In the genomic region with DNA sequence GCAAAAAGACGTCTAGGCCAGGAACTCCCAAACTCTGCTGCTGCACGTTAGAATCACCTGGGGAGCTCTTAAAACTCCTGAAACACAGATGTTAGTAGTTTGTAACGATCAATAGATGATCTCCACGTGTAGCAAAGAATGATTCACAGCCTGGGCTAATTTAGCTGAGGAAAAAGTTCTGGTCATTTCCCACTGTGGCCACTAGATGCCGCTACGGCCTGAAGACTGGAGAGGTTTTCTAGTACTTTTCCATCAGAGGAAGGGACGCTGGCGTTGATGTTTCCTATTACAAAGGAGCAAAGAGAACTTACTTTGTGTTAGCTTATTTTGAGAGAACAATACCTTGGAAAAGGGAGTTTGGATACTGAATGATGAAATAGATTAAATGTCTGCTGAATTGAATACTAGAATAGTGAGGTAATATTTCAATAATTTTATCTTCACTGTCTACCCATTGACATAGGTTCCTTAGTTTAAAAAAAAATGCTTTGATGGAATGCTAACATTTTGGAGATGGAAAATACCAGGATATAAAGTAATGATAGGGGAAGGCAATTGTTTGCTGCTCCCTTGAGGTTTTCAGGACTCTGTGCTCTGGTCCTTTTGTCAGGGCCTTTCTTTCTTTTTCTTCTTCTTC, we compare ENCODE assay signal across 8 cellular contexts.
DNase-seq lines count a peak whose midpoint lies in the region; ATAC-seq and TF ChIP-seq lines count a peak whose summit lies in the region.

No MANE protein-coding gene starts in this region.

- no peaks in the 10 kb centered on the region for H3K9me3 Mint-ChIP-seq in activated T-helper 17 cell treated with anti-CD3 and anti-CD28 coated beads, Interleukin-2, amount 50 U/mL, for 72 hours

- ATAC-seq in activated T-helper 17 cell treated with anti-CD3 and anti-CD28 coated beads, Interleukin-2, amount 50 U/mL, for 72 hours (replicated peaks): peak; percentile 64

- peaks cover 0 to 7% (median 2%) of the 10 kb centered on the region in 4 donors for H3K4me1 ChIP-seq in tibial artery

- H3K27me3 Mint-ChIP-seq in activated T-helper 17 cell treated with anti-CD3 and anti-CD28 coated beads, Interleukin-2, amount 50 U/mL, for 72 hours: peaks cover 16% of the 10 kb centered on the region

- H3K9me3 ChIP-seq in MG63 (no peaks in the 10 kb centered on the region), tibial artery (no peaks in the 10 kb centered on the region)

- TF ChIP-seq CTCF in foreskin fibroblast (IDR thresholded peaks at IDR 0.05; ENCODE audit: low read depth, low read length): peak; percentile 75
- peak; percentile 87 for TF ChIP-seq CTCF in tibial artery (IDR thresholded peaks at IDR 0.05)

- DNase-seq in ELF-1 (ENCODE audit: low read depth, low spot score) (peak; percentile 82), H7 (peak; percentile 56), MG63 (peak; percentile 73), RPMI8226 (peak; percentile 76), foreskin fibroblast (peak; percentile 64 to 88), occipital lobe (lab: John Stamatoyannopoulos, UW) (peak; percentile 61), tibial artery (peak; percentile 76 to 81)

- H3K27ac Mint-ChIP-seq in activated T-helper 17 cell treated with anti-CD3 and anti-CD28 coated beads, Interleukin-2, amount 50 U/mL, for 72 hours: no peak overlapping the region

- intact Hi-C loops in tibial artery (cut with DNase I; ENCODE audit: low total_unique reads): loop anchor here (10.0 kb wide), 2 partner anchors 163 to 697 kb away; a partner anchor contains a TSS

- no peaks in the 10 kb centered on the region for H3K36me3 Mint-ChIP-seq in activated T-helper 17 cell treated with anti-CD3 and anti-CD28 coated beads, Interleukin-2, amount 50 U/mL, for 72 hours (ENCODE audit: low read depth)

- no peak overlapping the region for H3K4me3 Mint-ChIP-seq in activated T-helper 17 cell treated with anti-CD3 and anti-CD28 coated beads, Interleukin-2, amount 50 U/mL, for 72 hours

- H3K36me3 ChIP-seq in H7 (replicated peaks; ENCODE audit: control insufficient read depth, insufficient read depth, low read length) (no peaks in the 10 kb centered on the region; the same call in 1 of the 2 replicates), MG63 (peaks cover 73% of the 10 kb centered on the region), tibial artery (peaks cover 0 to 5% (median 0%) of the 10 kb centered on the region in 3 donors)

- H3K4me3 ChIP-seq in H7 (ENCODE audit: insufficient read depth, low read depth, low read length) (no peak overlapping the region), MG63 (no peak overlapping the region), foreskin fibroblast (ENCODE audit: low read depth in 1 of 2, low read length in 2 of 2) (no peak overlapping the region), tibial artery (no peak overlapping the region)

- H3K27me3 ChIP-seq in H7 (ENCODE audit: control insufficient read depth, insufficient read depth, low read length) (no peaks in the 10 kb centered on the region), MG63 (no peaks in the 10 kb centered on the region), tibial artery (no peaks in the 10 kb centered on the region)

- H3K4me1 Mint-ChIP-seq in activated T-helper 17 cell treated with anti-CD3 and anti-CD28 coated beads, Interleukin-2, amount 50 U/mL, for 72 hours: no peaks in the 10 kb centered on the region

- peak overlapping the region in 1 of 2 donors; percentile 34 for H3K27ac ChIP-seq in tibial artery
